Comparison of ENCODE assay signal across 8 cellular contexts in the genomic region with DNA sequence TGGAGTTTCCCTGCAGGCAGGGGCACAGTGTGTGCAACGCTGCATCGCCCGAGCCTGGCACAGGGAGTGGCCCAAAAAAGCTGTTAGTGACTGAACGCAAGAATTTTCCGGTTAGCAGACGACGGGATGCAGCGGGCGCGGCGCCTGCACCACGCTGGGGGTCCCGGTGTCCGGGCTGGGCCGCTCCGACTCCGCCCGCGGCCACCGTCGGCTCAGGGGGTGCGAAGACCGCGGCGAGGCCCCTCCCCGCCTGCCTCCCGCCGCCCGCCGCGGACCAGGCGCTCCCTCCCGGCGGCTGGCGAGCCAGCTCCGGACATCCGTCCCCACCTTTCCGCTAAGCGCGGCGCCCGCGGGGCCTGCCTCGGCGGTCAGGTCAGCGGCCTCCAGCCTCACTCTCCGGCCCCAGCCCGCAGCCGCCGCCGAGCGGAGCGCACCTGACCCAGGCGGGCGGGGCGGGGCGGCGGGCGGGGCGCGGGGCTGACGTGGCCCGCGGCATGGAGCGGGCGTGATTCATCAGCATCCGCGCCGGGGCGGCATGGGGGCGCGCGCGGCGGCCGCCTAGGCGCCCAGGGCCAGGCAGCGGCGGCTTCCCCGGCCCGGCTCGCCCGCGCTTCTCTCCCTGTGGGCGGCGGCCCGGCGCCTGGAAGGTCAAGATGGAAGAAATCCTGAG. TPM values are rescaled to one million over a fixed set of nuclear protein-coding genes. Genes with fewer than 3 reads are reported as not detected.
DNase-seq lines count a peak whose midpoint lies in the region; ATAC-seq lines count a peak whose summit lies in the region.

A gene with protein sequence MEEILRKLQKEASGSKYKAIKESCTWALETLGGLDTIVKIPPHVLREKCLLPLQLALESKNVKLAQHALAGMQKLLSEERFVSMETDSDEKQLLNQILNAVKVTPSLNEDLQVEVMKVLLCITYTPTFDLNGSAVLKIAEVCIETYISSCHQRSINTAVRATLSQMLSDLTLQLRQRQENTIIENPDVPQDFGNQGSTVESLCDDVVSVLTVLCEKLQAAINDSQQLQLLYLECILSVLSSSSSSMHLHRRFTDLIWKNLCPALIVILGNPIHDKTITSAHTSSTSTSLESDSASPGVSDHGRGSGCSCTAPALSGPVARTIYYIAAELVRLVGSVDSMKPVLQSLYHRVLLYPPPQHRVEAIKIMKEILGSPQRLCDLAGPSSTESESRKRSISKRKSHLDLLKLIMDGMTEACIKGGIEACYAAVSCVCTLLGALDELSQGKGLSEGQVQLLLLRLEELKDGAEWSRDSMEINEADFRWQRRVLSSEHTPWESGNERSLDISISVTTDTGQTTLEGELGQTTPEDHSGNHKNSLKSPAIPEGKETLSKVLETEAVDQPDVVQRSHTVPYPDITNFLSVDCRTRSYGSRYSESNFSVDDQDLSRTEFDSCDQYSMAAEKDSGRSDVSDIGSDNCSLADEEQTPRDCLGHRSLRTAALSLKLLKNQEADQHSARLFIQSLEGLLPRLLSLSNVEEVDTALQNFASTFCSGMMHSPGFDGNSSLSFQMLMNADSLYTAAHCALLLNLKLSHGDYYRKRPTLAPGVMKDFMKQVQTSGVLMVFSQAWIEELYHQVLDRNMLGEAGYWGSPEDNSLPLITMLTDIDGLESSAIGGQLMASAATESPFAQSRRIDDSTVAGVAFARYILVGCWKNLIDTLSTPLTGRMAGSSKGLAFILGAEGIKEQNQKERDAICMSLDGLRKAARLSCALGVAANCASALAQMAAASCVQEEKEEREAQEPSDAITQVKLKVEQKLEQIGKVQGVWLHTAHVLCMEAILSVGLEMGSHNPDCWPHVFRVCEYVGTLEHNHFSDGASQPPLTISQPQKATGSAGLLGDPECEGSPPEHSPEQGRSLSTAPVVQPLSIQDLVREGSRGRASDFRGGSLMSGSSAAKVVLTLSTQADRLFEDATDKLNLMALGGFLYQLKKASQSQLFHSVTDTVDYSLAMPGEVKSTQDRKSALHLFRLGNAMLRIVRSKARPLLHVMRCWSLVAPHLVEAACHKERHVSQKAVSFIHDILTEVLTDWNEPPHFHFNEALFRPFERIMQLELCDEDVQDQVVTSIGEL (N-terminal part only) (plus strand): TSS at position 506 of the 670 bp plus-strand sequence. CDS start 148 bp downstream, at position 654.

- H3K36me3 ChIP-seq in GM23248 (ENCODE audit: low read depth) = no peaks in the 10 kb centered on the region
- no peaks in the 10 kb centered on the region for H3K36me3 ChIP-seq in duodenal mucosa (ENCODE audit: control insufficient read depth in 1 of 2, insufficient read depth in 2 of 2, low read length in 2 of 2)

- H2AFZ ChIP-seq in GM23248 = peak within 1 kb of the TSS; percentile 85

- no peaks in the 10 kb centered on the region for H3K9me3 ChIP-seq in GM23248 (ENCODE audit: low read depth)
- no peaks in the 10 kb centered on the region for H3K9me3 ChIP-seq in duodenal mucosa (ENCODE audit: control insufficient read depth in 1 of 2, low read length in 2 of 2)

- peak within 1 kb of the TSS; percentile 93 for H3K4me2 ChIP-seq in GM23248 (ENCODE audit: unreplicated experiment)

- peak; percentile 13 for DNase-seq in DMS 273 treated with DMSO at 0.1 percent for 48 hours (lab: John Stamatoyannopoulos, UW)
- peak; percentile 73 for DNase-seq in GM23248
- DNase-seq in NCI-H1092 treated with DMSO at 0.1 percent for 48 hours (lab: John Stamatoyannopoulos, UW) = peak; percentile 38
- peak; percentile 65 to 68 for DNase-seq in activated CD4-positive, alpha-beta T cell treated with anti-CD3 and anti-CD28 coated beads, Interleukin-2, amount 50 U/mL, for 48 hours
- peak; percentile 58 for DNase-seq in medulla oblongata (ENCODE audit: extremely low spot score)
- peak; percentile 45 to 55 (median 52) for DNase-seq in stimulated activated CD4-positive, alpha-beta T cell treated with anti-CD3 and anti-CD28 coated beads, TNF-alpha, amount 100 ng/mL, for 4 hours (ENCODE audit: low read depth in 3 of 3)

- in situ Hi-C loops in GM23248 (cut with MboI) = no loop called here

- no peak for ATAC-seq in HG03469 (IDR thresholded peaks at IDR 0.05; ENCODE audit: unreplicated experiment)

- H3K9me2 ChIP-seq in GM23248 (ENCODE audit: insufficient read depth) = no peaks in the 10 kb centered on the region

- H3K4me1 ChIP-seq in GM23248 (ENCODE audit: insufficient read depth) (no peaks in the 10 kb centered on the region), duodenal mucosa (ENCODE audit: control insufficient read depth in 1 of 2, insufficient read depth in 2 of 2, low read length in 2 of 2) (peaks cover 5 to 10% of the 10 kb centered on the region in 2 donors)

- 1% methylated on average over 51 to 65 of the region's 88 CpGs for WGBS in GM23248 (ENCODE audit: low coverage in 1 of 2, low lambda C conversion rate in 2 of 2, missing lambda C conversion rate in 2 of 2), 2 experiments

- no peaks in the 10 kb centered on the region for H4K20me1 ChIP-seq in GM23248 (ENCODE audit: insufficient read depth)

- H3K4me3 ChIP-seq in GM23248 = peak within 1 kb of the TSS; percentile 68
- H3K4me3 ChIP-seq in duodenal mucosa (ENCODE audit: low read depth in 1 of 2, low read length in 2 of 2) = peak within 1 kb of the TSS; percentile 76 to 81

- peaks cover 66% of the 10 kb centered on the region for H3K27me3 ChIP-seq in GM23248 (replicated peaks; ENCODE audit: insufficient read depth)
- peaks cover 7 to 14% of the 10 kb centered on the region in 2 donors for H3K27me3 ChIP-seq in duodenal mucosa (ENCODE audit: control insufficient read depth in 1 of 2, insufficient read depth in 2 of 2, low read length in 2 of 2)

- H3K27ac ChIP-seq in GM23248 (no peak within 1 kb of the TSS), duodenal mucosa (ENCODE audit: low read depth, low read length) (peak within 1 kb of the TSS; percentile 22)

- H3K9ac ChIP-seq in GM23248 = peak within 1 kb of the TSS; percentile 47; the same call in 1 of the 2 replicates
- peak within 1 kb of the TSS; percentile 40 to 67 for H3K9ac ChIP-seq in duodenal mucosa (ENCODE audit: low read depth in 1 of 2, low read length in 2 of 2)

- H3K79me2 ChIP-seq in GM23248 (ENCODE audit: insufficient read depth) = no peaks in the 10 kb centered on the region

- no peaks in the 10 kb centered on the region for H3F3A ChIP-seq in GM23248 (ENCODE audit: insufficient read depth)

RNA-seq across cellular contexts. Expression of the gene that starts here (rescaled TPM):
- 0.11 and 0.13 TPM in 2 replicates for total RNA-seq in GM23248 (2014; rRNA removed; shearing (Covaris generic))
- polyA plus RNA-seq in GM23248 (2016; fragmentation: Nextera tagmentation; extraction: Ambion mirVana) = 0.06 TPM in 2 replicates

Comparison
In these comparisons a context has a peak if more than half of its experiments do, and no peak if none do; other contexts are left out.
1. Peak in DNase-seq, H3K4me3 ChIP-seq, H3K9ac ChIP-seq and H3K4me2 ChIP-seq in GM23248; RNA of the gene not detected or under 1 TPM.
2. DNase-seq: peak in every context shown above with its lines; median percentile 73 in GM23248; 66 in activated CD4-positive, alpha-beta T cell treated with anti-CD3 and anti-CD28 coated beads, Interleukin-2, amount 50 U/mL, for 48 hours; 58 in medulla oblongata; 52 in stimulated activated CD4-positive, alpha-beta T cell treated with anti-CD3 and anti-CD28 coated beads, TNF-alpha, amount 100 ng/mL, for 4 hours; 38 in NCI-H1092 treated with DMSO at 0.1 percent for 48 hours; 13 in DMS 273 treated with DMSO at 0.1 percent for 48 hours.